Comparison of ENCODE assay signal across 13 cellular contexts in genomic region chr1:208153386-208153785, GRCh38.
A peak's percentile ranks its signal among the peaks of the same experiment; 100 is the strongest.
DNase-seq lines count a peak whose midpoint lies in the region; ATAC-seq and TF ChIP-seq lines count a peak whose summit lies in the region.
"Had no signal": no experiment of that assay in that cellular context is flagged by ENCODE, and none has a peak within 500 bp of the region (broad histone marks: within the 10 kb centered on the region; RNA-seq: fewer than 3 reads in every experiment).

No MANE protein-coding gene starts in this region.

- H3K27me3 ChIP-seq in gastroesophageal sphincter (no peaks in the 10 kb centered on the region), transverse colon (no peaks in the 10 kb centered on the region)
- H3K27me3 ChIP-seq: BLaER1 treated with 17β-estradiol and CSF1 and Interleukin-3, amounts not matched to agents 10 nM and 100 nM had no signal

- H3K27ac ChIP-seq in gastroesophageal sphincter (peak overlapping the region in 3 of 4 donors; percentile 3 to 41 (median 9)), transverse colon (peak overlapping the region in 3 of 4 donors; percentile 72 to 77 (median 77))
- H3K27ac ChIP-seq: BLaER1 treated with 17β-estradiol and CSF1 and Interleukin-3, amounts not matched to agents 10 nM and 100 nM; SK-N-MC had no signal

- no peak for TF ChIP-seq POLR2A in gastroesophageal sphincter (IDR thresholded peaks at IDR 0.05)
- TF ChIP-seq POLR2A in transverse colon (IDR thresholded peaks at IDR 0.05): no peak

- 80 to 83% methylated on average over 3 to 6 of the region's 6 CpGs for WGBS in gastroesophageal sphincter (ENCODE audit: low coverage in 1 of 2), 2 donors
- WGBS in transverse colon (ENCODE audit: low coverage in 1 of 2), 2 donors: 73 to 86% methylated on average over 2 to 6 of the region's 6 CpGs

- DNase-seq in NCI-H128 (lab: John Stamatoyannopoulos, UW; ENCODE audit: unreplicated experiment): peak; percentile 51
- DNase-seq in NCI-H2107 (lab: John Stamatoyannopoulos, UW): peak; percentile 33
- no peak for DNase-seq in transverse colon
- no peak for DNase-seq in left ventricle myocardium superior
- DNase-seq: NCI-H2171, NCI-H446 treated with DMSO at 0.1 percent for 48 hours, OCI-M1, Right ventricle myocardium superior had no signal

- TF ChIP-seq CTCF in gastroesophageal sphincter (IDR thresholded peaks at IDR 0.05) (no peak), transverse colon (IDR thresholded peaks at IDR 0.05) (no peak)

- ATAC-seq in gastroesophageal sphincter (no peak), GM21723 (IDR thresholded peaks at IDR 0.05; ENCODE audit: unreplicated experiment) (no peak), GM18858 (IDR thresholded peaks at IDR 0.05; ENCODE audit: unreplicated experiment) (no peak), left ventricle myocardium superior (no peak)

- in situ Hi-C loops in transverse colon (cut with MboI; ENCODE audit: low pct_ligation_motif_present in 1 of 4, low pct_unique_long_range_greater_than_20kb in 1 of 4, low sequenced_read_pairs in 3 of 4): no loop called here

- H3K4me1 ChIP-seq in gastroesophageal sphincter (peaks cover 9 to 96% (median 40%) of the 10 kb centered on the region in 3 donors), transverse colon (peaks cover 6 to 80% (median 56%) of the 10 kb centered on the region in 4 donors)

- H3K36me3 ChIP-seq in gastroesophageal sphincter (no peaks in the 10 kb centered on the region), transverse colon (no peaks in the 10 kb centered on the region)
- H3K36me3 ChIP-seq: BLaER1 treated with 17β-estradiol and CSF1 and Interleukin-3, amounts not matched to agents 10 nM and 100 nM had no signal

- intact Hi-C loops in transverse colon (cut with DNase I; ENCODE audit: low total_unique reads): no loop called here
- intact Hi-C loops in left ventricle myocardium superior (cut with micrococcal nuclease): no loop called here

- TF ChIP-seq EP300 in gastroesophageal sphincter (IDR thresholded peaks at IDR 0.05) (no peak), transverse colon (IDR thresholded peaks at IDR 0.05; ENCODE audit: low read depth) (no peak)

- H3K4me3 ChIP-seq in gastroesophageal sphincter (no peak overlapping the region), transverse colon (no peak overlapping the region)
- H3K4me3 ChIP-seq: BLaER1 treated with 17β-estradiol and CSF1 and Interleukin-3, amounts not matched to agents 10 nM and 100 nM; SK-N-MC had no signal

- H3K9me3 ChIP-seq in gastroesophageal sphincter (no peaks in the 10 kb centered on the region), transverse colon (no peaks in the 10 kb centered on the region)
- H3K9me3 ChIP-seq: BLaER1 treated with 17β-estradiol and CSF1 and Interleukin-3, amounts not matched to agents 10 nM and 100 nM had no signal

Comparison
In these comparisons a context has a peak if more than half of its experiments do, and no peak if none do; other contexts are left out.
1. DNase-seq: peak in NCI-H128 (single experiment) and NCI-H2107 (single experiment); none in transverse colon (single experiment) and left ventricle myocardium superior (single experiment).